In genomic region chr21:44067011-44067839, GRCh38 we compare ENCODE assay signal across 14 cellular contexts. TPM values are rescaled to one million over a fixed set of nuclear protein-coding genes. Genes with fewer than 3 reads are reported as not detected.
DNase-seq lines count a peak whose midpoint lies in the region; ATAC-seq, FAIRE-seq and TF ChIP-seq lines count a peak whose summit lies in the region.
"Had no signal": no experiment of that assay in that cellular context is flagged by ENCODE, and none has a peak within 500 bp of the region (broad histone marks: within the 10 kb centered on the region; RNA-seq: fewer than 3 reads in every experiment).

No MANE protein-coding gene starts in this region.

- no peaks in the 10 kb centered on the region for H3K27me3 Mint-ChIP-seq in activated naive CD8-positive, alpha-beta T cell treated with anti-CD3 and anti-CD28 coated beads, Interleukin-2, amount 50 U/mL, for 24 hours
- H3K27me3 Mint-ChIP-seq: B cell had no signal

- H3K9me3 Mint-ChIP-seq in activated naive CD8-positive, alpha-beta T cell treated with anti-CD3 and anti-CD28 coated beads, Interleukin-2, amount 50 U/mL, for 24 hours: no peaks in the 10 kb centered on the region

- TF ChIP-seq POLR2A in HepG2 (IDR thresholded peaks at IDR 0.05; ENCODE audit: insufficient read depth in 1 of 2, low read depth in 2 of 2, low read length in 2 of 2): no peak

- intact Hi-C loops in cardiac septum (cut with DNase I) (no loop called here), Right ventricle myocardium inferior (cut with DNase I) (no loop called here), HepG2 (cut with micrococcal nuclease; ENCODE audit: unreplicated experiment) (loop anchor here (1.0 kb wide), 1 partner anchor 54 kb away; no protein-coding TSS in a partner anchor), upper lobe of right lung (cut with DNase I) (no loop called here)

- H3K36me3 ChIP-seq in HepG2 (replicated peaks in 1 of 2; ENCODE audit: control insufficient read depth in 1 of 2, insufficient read depth in 2 of 2, low read length in 2 of 2) (peaks cover 16 to 46% of the 10 kb centered on the region in 2 experiments; a peak in 4 of 5 replicates), upper lobe of right lung (peaks cover 78% of the 10 kb centered on the region)

- H3K36me3 Mint-ChIP-seq in activated naive CD8-positive, alpha-beta T cell treated with anti-CD3 and anti-CD28 coated beads, Interleukin-2, amount 50 U/mL, for 24 hours (ENCODE audit: low read depth): peaks cover 50% of the 10 kb centered on the region

- H3K4me3 ChIP-seq in HepG2 (replicated peaks in 1 of 3; ENCODE audit: insufficient read depth in 1 of 3, low read depth in 2 of 3, low read length in 3 of 3) (no peak overlapping the region), upper lobe of right lung (no peak overlapping the region)
- H3K4me3 ChIP-seq: tibial artery had no signal

- H3K27ac ChIP-seq in HepG2 (ENCODE audit: extremely low read length, insufficient read depth, low read length) (no peak overlapping the region), upper lobe of right lung (no peak overlapping the region)
- H3K27ac ChIP-seq: tibial artery had no signal

- H3K4me2 ChIP-seq in HepG2 (ENCODE audit: low read depth, low read length): no peak overlapping the region

- POLR2A ChIA-PET in HepG2 (lab: Yijun Ruan, JAX): no interaction called here

- DNase-seq in cardiac septum (ENCODE audit: low spot score) (peak; percentile 57), Right ventricle myocardium inferior (ENCODE audit: missing footprints) (no peak), HepG2 (ENCODE audit: low spot score) (peak; percentile 21), upper lobe of right lung (no peak), NCI-H748 treated with DMSO at 0.1 percent for 48 hours (lab: John Stamatoyannopoulos, UW) (no peak), occipital lobe (lab: John Stamatoyannopoulos, UW) (no peak), HuH-7.5 (ENCODE audit: low spot score) (no peak)
- no peak for DNase-seq in activated naive CD8-positive, alpha-beta T cell treated with anti-CD3 and anti-CD28 coated beads, Interleukin-2, amount 50 U/mL, for 24 hours
- DNase-seq: activated effector memory CD4-positive, alpha-beta T cell treated with Interleukin-2 at 50 U/mL for 16 hours; NCI-H1930; OCI-M1; T1000 had no signal

- TF ChIP-seq CTCF in HepG2 (CRISPR knock-in tag; IDR thresholded peaks at IDR 0.05) (peak; percentile 53), upper lobe of right lung (IDR thresholded peaks at IDR 0.05) (no peak)

- no peak for TF ChIP-seq RAD21 in HepG2 (CRISPR knock-in tag; IDR thresholded peaks at IDR 0.05)

- H3K4me3 Mint-ChIP-seq in activated naive CD8-positive, alpha-beta T cell treated with anti-CD3 and anti-CD28 coated beads, Interleukin-2, amount 50 U/mL, for 24 hours: no peak overlapping the region
- H3K4me3 Mint-ChIP-seq: B cell had no signal

- H3K9ac ChIP-seq in HepG2 (ENCODE audit: insufficient read depth, low read depth, low read length): no peak overlapping the region

- WGBS in HepG2 (ENCODE audit: low lambda C conversion rate): 71% methylated on average over 15 of the region's 15 CpGs

- no peaks in the 10 kb centered on the region for H3K27me3 ChIP-seq in HepG2 (ENCODE audit: control insufficient read depth in 1 of 2, insufficient read depth in 2 of 2, low read length in 2 of 2)
- H3K27me3 ChIP-seq in upper lobe of right lung: no peaks in the 10 kb centered on the region
- H3K27me3 ChIP-seq: tibial artery had no signal

- peaks cover 46% of the 10 kb centered on the region for H3K4me1 Mint-ChIP-seq in activated naive CD8-positive, alpha-beta T cell treated with anti-CD3 and anti-CD28 coated beads, Interleukin-2, amount 50 U/mL, for 24 hours

- BruUV-seq in HepG2 (replicated peaks; lab: Mats Ljungman, UMichigan): no TSS peak

- CTCF ChIA-PET in HepG2 (lab: Yijun Ruan, JAX; ENCODE audit: low intra/inter-chr PET ratio, low total read pairs): no interaction called here

- peak overlapping the region; percentile 82 for H3K27ac Mint-ChIP-seq in activated naive CD8-positive, alpha-beta T cell treated with anti-CD3 and anti-CD28 coated beads, Interleukin-2, amount 50 U/mL, for 24 hours

- TF ChIP-seq EP300 in HepG2 (IDR thresholded peaks at IDR 0.05; ENCODE audit: low read depth in 2 of 2, low read length in 2 of 2): no peak
- TF ChIP-seq EP300 in HepG2 (CRISPR knock-in tag; IDR thresholded peaks at IDR 0.05; ENCODE audit: borderline replicate concordance): no peak

- H2AFZ ChIP-seq in HepG2 (ENCODE audit: low read length): no peak overlapping the region

- H3K4me1 ChIP-seq in HepG2 (ENCODE audit: insufficient read depth, low read length): peaks cover 17% of the 10 kb centered on the region
- H3K4me1 ChIP-seq in upper lobe of right lung: no peaks in the 10 kb centered on the region
- H3K4me1 ChIP-seq: tibial artery had no signal

- H3K79me2 ChIP-seq in HepG2 (ENCODE audit: insufficient read depth, low read length): no peaks in the 10 kb centered on the region

- H3K9me3 ChIP-seq in HepG2 (ENCODE audit: low read length) (no peaks in the 10 kb centered on the region), upper lobe of right lung (no peaks in the 10 kb centered on the region)
- H3K9me3 ChIP-seq: tibial artery had no signal

- ATAC-seq in Right ventricle myocardium inferior (no peak), HepG2 (peak; percentile 87), upper lobe of right lung (peak; percentile 58)
- ATAC-seq in activated naive CD8-positive, alpha-beta T cell treated with anti-CD3 and anti-CD28 coated beads, Interleukin-2, amount 50 U/mL, for 24 hours: no peak

- in situ Hi-C loops in HepG2 (cut with HindIII; ENCODE audit: extremely low pct_ligation_motif_present, low pct_unique_long_range_greater_than_20kb): loop anchor here (5.0 kb wide), 1 partner anchor 40 kb away; no protein-coding TSS in a partner anchor

- H4K20me1 ChIP-seq in HepG2 (ENCODE audit: insufficient read depth, low read length): peaks cover 7% of the 10 kb centered on the region; the same call in 1 of the 2 replicates

- peak; percentile 8 for FAIRE-seq in HepG2 (lab: Jason Lieb, UNC)

RNA-seq across cellular contexts. Expression of gene PWP2, which starts 40.0 kb away (rescaled TPM):
- total RNA-seq in cardiac septum (1.6 TPM), Right ventricle myocardium inferior (8.1 TPM), HepG2 (2016; rRNA removed; fragmentation: Illumina TruSeq; extraction: Trizol) (17.0 and 17.7 TPM in 2 replicates), upper lobe of right lung (9.9 TPM), occipital lobe (16.5 TPM)
- 3.0 and 3.7 TPM in 2 replicates for total RNA-seq in HepG2 (2016; cell fraction: cytosol; rRNA removed; fragmentation: Illumina TruSeq; extraction: Trizol; ENCODE audit: low read depth)
- 19.8 TPM in 2 replicates for total RNA-seq in HepG2 (2016; cell fraction: insoluble cytoplasmic fraction; rRNA removed; fragmentation: Illumina TruSeq; extraction: Trizol)
- total RNA-seq in HepG2 (2016; cell fraction: membrane; rRNA removed; fragmentation: Illumina TruSeq; extraction: Trizol): 4.1 and 5.3 TPM in 2 replicates
- 10.7 and 12.9 TPM in 2 replicates for total RNA-seq in HepG2 (2016; cell fraction: nucleus; rRNA removed; fragmentation: Illumina TruSeq; extraction: Trizol)
- polyA plus RNA-seq in HepG2 (2011; rRNA removed): 7.7 and 9.6 TPM in 2 replicates
- 8.8 and 8.9 TPM in 2 replicates for polyA plus RNA-seq in HepG2 (2011; cell fraction: cytosol; rRNA removed)
- 16.7 and 17.7 TPM in 2 replicates for polyA plus RNA-seq in HepG2 (2011; cell fraction: nucleus; rRNA removed)
- 7.5 and 10.4 TPM in 2 replicates for polyA plus RNA-seq in HepG2 (2012)
- 0.66 and 0.87 TPM in 2 replicates for polyA plus RNA-seq in HepG2 (2016; cell fraction: cytosol; fragmentation: Illumina TruSeq; extraction: Trizol; ENCODE audit: low read depth)
- 9.5 and 12.0 TPM in 2 replicates for polyA plus RNA-seq in HepG2 (2016; cell fraction: insoluble cytoplasmic fraction; fragmentation: Illumina TruSeq; extraction: Trizol; ENCODE audit: low read depth)
- polyA plus RNA-seq in HepG2 (2016; cell fraction: membrane; fragmentation: Illumina TruSeq; extraction: Trizol; ENCODE audit: low read depth): 0.99 and 1.2 TPM in 2 replicates
- 13.3 and 15.6 TPM in 2 replicates for polyA plus RNA-seq in HepG2 (2016; cell fraction: nucleus; fragmentation: Illumina TruSeq; extraction: Trizol; ENCODE audit: insufficient read depth, low read depth)
- polyA minus RNA-seq in HepG2 (2011; rRNA and poly(A)+ RNA removed; ENCODE audit: low replicate concordance): 18.7 and 28.7 TPM in 2 replicates
- polyA minus RNA-seq in HepG2 (2011; cell fraction: cytosol; rRNA and poly(A)+ RNA removed): 6.6 and 6.7 TPM in 2 replicates
- polyA minus RNA-seq in HepG2 (2011; cell fraction: nucleus; rRNA and poly(A)+ RNA removed): 12.1 and 13.9 TPM in 2 replicates

RNA-seq across cellular contexts. Expression of gene TRAPPC10, which starts 55.1 kb away (rescaled TPM):
- total RNA-seq in cardiac septum (22.2 TPM), Right ventricle myocardium inferior (20.3 TPM), HepG2 (2016; rRNA removed; fragmentation: Illumina TruSeq; extraction: Trizol) (15.2 and 16.5 TPM in 2 replicates), upper lobe of right lung (42.6 TPM), occipital lobe (23.1 TPM)
- 16.6 and 17.0 TPM in 2 replicates for total RNA-seq in HepG2 (2016; cell fraction: cytosol; rRNA removed; fragmentation: Illumina TruSeq; extraction: Trizol; ENCODE audit: low read depth)
- 12.6 and 17.1 TPM in 2 replicates for total RNA-seq in HepG2 (2016; cell fraction: insoluble cytoplasmic fraction; rRNA removed; fragmentation: Illumina TruSeq; extraction: Trizol)
- total RNA-seq in HepG2 (2016; cell fraction: membrane; rRNA removed; fragmentation: Illumina TruSeq; extraction: Trizol): 18.2 and 18.5 TPM in 2 replicates
- 25.8 and 26.3 TPM in 2 replicates for total RNA-seq in HepG2 (2016; cell fraction: nucleus; rRNA removed; fragmentation: Illumina TruSeq; extraction: Trizol)
- 10.6 TPM in 2 replicates for polyA plus RNA-seq in HepG2 (2011; rRNA removed)
- 6.4 and 7.4 TPM in 2 replicates for polyA plus RNA-seq in HepG2 (2011; cell fraction: cytosol; rRNA removed)
- polyA plus RNA-seq in HepG2 (2011; cell fraction: nucleus; rRNA removed): 33.8 and 34.4 TPM in 2 replicates
- polyA plus RNA-seq in HepG2 (2012): 9.8 and 12.7 TPM in 2 replicates
- 12.1 and 12.5 TPM in 2 replicates for polyA plus RNA-seq in HepG2 (2016; cell fraction: cytosol; fragmentation: Illumina TruSeq; extraction: Trizol; ENCODE audit: low read depth)
- 9.5 and 11.9 TPM in 2 replicates for polyA plus RNA-seq in HepG2 (2016; cell fraction: insoluble cytoplasmic fraction; fragmentation: Illumina TruSeq; extraction: Trizol; ENCODE audit: low read depth)
- 10.0 and 10.8 TPM in 2 replicates for polyA plus RNA-seq in HepG2 (2016; cell fraction: membrane; fragmentation: Illumina TruSeq; extraction: Trizol; ENCODE audit: low read depth)
- 30.3 and 54.6 TPM in 2 replicates for polyA plus RNA-seq in HepG2 (2016; cell fraction: nucleus; fragmentation: Illumina TruSeq; extraction: Trizol; ENCODE audit: insufficient read depth, low read depth)
- polyA minus RNA-seq in HepG2 (2011; rRNA and poly(A)+ RNA removed; ENCODE audit: low replicate concordance): 19.6 and 41.6 TPM in 2 replicates
- 6.8 and 7.4 TPM in 2 replicates for polyA minus RNA-seq in HepG2 (2011; cell fraction: cytosol; rRNA and poly(A)+ RNA removed)
- 27.6 and 28.3 TPM in 2 replicates for polyA minus RNA-seq in HepG2 (2011; cell fraction: nucleus; rRNA and poly(A)+ RNA removed)

Comparison
In these comparisons a context has a peak if more than half of its experiments do, and no peak if none do; other contexts are left out.
1. DNase-seq: peak in cardiac septum (single experiment) and HepG2 (single experiment); none in Right ventricle myocardium inferior (single experiment), activated naive CD8-positive, alpha-beta T cell treated with anti-CD3 and anti-CD28 coated beads, Interleukin-2, amount 50 U/mL, for 24 hours (single experiment), upper lobe of right lung (single experiment), NCI-H748 treated with DMSO at 0.1 percent for 48 hours (single experiment), occipital lobe (single experiment) and HuH-7.5 (single experiment).
2. ATAC-seq: peak in HepG2 (single experiment) and upper lobe of right lung (single experiment); none in Right ventricle myocardium inferior (single experiment) and activated naive CD8-positive, alpha-beta T cell treated with anti-CD3 and anti-CD28 coated beads, Interleukin-2, amount 50 U/mL, for 24 hours (single experiment).